Comparison of ENCODE assay signal across 12 cellular contexts in genomic region chr5:62341783-62342475, GRCh38. TPM values are rescaled to one million over a fixed set of nuclear protein-coding genes. Genes with fewer than 3 reads are reported as not detected.
DNase-seq lines count a peak whose midpoint lies in the region; ATAC-seq and TF ChIP-seq lines count a peak whose summit lies in the region.
"Had no signal": no experiment of that assay in that cellular context is flagged by ENCODE, and none has a peak within 500 bp of the region (broad histone marks: within the 10 kb centered on the region; RNA-seq: fewer than 3 reads in every experiment).

No MANE protein-coding gene starts in this region.

- peak; percentile 82 for ATAC-seq in activated CD8-positive, alpha-beta memory T cell treated with anti-CD3 and anti-CD28 coated beads, Interleukin-2, amount 10 ng/mL, durations not matched to agents 7 days and 5 days
- peak; percentile 73 for ATAC-seq in HG02763 (IDR thresholded peaks at IDR 0.05; ENCODE audit: unreplicated experiment)
- peak; percentile 69 for ATAC-seq in T-helper 17 cell
- ATAC-seq in stimulated activated naive B cell treated with anti-CD40 and anti-IgM and Interleukin-4, amounts not matched to agents 10 μg/mL and 1 μg/mL and 100 μg/mL, for 72 hours (replicated peaks), result peak; percentile 27
- ATAC-seq: HepG2 had no signal

- no peak for TF ChIP-seq CTCF in mammary epithelial cell (conservative IDR thresholded peaks at IDR 0.05 in 1 of 2, IDR thresholded peaks at IDR 0.05 in 1 of 2; ENCODE audit: extremely low read depth in 1 of 2, insufficient read depth in 1 of 2, low read depth in 1 of 2, low read length in 2 of 2)

- in situ Hi-C loops in mammary epithelial cell (cut with MboI; ENCODE audit: low sequenced_read_pairs in 2 of 2), result no loop called here

- peaks cover 11% of the 10 kb centered on the region for H3K4me1 ChIP-seq in mammary epithelial cell (ENCODE audit: insufficient read depth, low read length)

- H3K27me3 ChIP-seq in mammary epithelial cell (ENCODE audit: insufficient read depth, low read length), result no peaks in the 10 kb centered on the region

- peak overlapping the region; percentile 53 for H3K4me3 Mint-ChIP-seq in activated CD8-positive, alpha-beta memory T cell treated with anti-CD3 and anti-CD28 coated beads, Interleukin-2, amount 10 ng/mL, durations not matched to agents 7 days and 5 days
- H3K4me3 Mint-ChIP-seq in T-helper 17 cell, result peak overlapping the region; percentile 54
- no peak overlapping the region for H3K4me3 Mint-ChIP-seq in stimulated activated naive B cell treated with anti-CD40 and anti-IgM and Interleukin-4, amounts not matched to agents 10 μg/mL and 1 μg/mL and 100 μg/mL, for 72 hours
- H3K4me3 Mint-ChIP-seq: nephron had no signal

- no peaks in the 10 kb centered on the region for H3K9me3 Mint-ChIP-seq in activated CD8-positive, alpha-beta memory T cell treated with anti-CD3 and anti-CD28 coated beads, Interleukin-2, amount 10 ng/mL, durations not matched to agents 7 days and 5 days (ENCODE audit: low read depth)
- H3K9me3 Mint-ChIP-seq in stimulated activated naive B cell treated with anti-CD40 and anti-IgM and Interleukin-4, amounts not matched to agents 10 μg/mL and 1 μg/mL and 100 μg/mL, for 72 hours, result no peaks in the 10 kb centered on the region
- H3K9me3 Mint-ChIP-seq: nephron had no signal

- no peak overlapping the region for H3K27ac ChIP-seq in mammary epithelial cell (ENCODE audit: insufficient read depth, low read depth, low read length)
- H3K27ac ChIP-seq: VCaP had no signal

- no peaks in the 10 kb centered on the region for H3K27me3 Mint-ChIP-seq in activated CD8-positive, alpha-beta memory T cell treated with anti-CD3 and anti-CD28 coated beads, Interleukin-2, amount 10 ng/mL, durations not matched to agents 7 days and 5 days
- H3K27me3 Mint-ChIP-seq in T-helper 17 cell, result no peaks in the 10 kb centered on the region
- H3K27me3 Mint-ChIP-seq in stimulated activated naive B cell treated with anti-CD40 and anti-IgM and Interleukin-4, amounts not matched to agents 10 μg/mL and 1 μg/mL and 100 μg/mL, for 72 hours, result no peaks in the 10 kb centered on the region

- H3K4me3 ChIP-seq in mammary epithelial cell (replicated peaks in 1 of 3; ENCODE audit: insufficient read depth in 1 of 3, low read depth in 2 of 3, low read length in 3 of 3), result no peak overlapping the region

- 98% methylated on average over 4 of the region's 4 CpGs for WGBS in mammary epithelial cell (ENCODE audit: low coverage, missing lambda C conversion rate)

- no TSS peak for BruUV-seq in mammary epithelial cell (replicated peaks; lab: Mats Ljungman, UMichigan)

- H3K4me1 Mint-ChIP-seq in activated CD8-positive, alpha-beta memory T cell treated with anti-CD3 and anti-CD28 coated beads, Interleukin-2, amount 10 ng/mL, durations not matched to agents 7 days and 5 days, result peaks cover 59% of the 10 kb centered on the region
- H3K4me1 Mint-ChIP-seq in T-helper 17 cell, result peaks cover 41% of the 10 kb centered on the region
- peaks cover 33 to 39% of the 10 kb centered on the region in 2 donors for H3K4me1 Mint-ChIP-seq in stimulated activated naive B cell treated with anti-CD40 and anti-IgM and Interleukin-4, amounts not matched to agents 10 μg/mL and 1 μg/mL and 100 μg/mL, for 72 hours
- H3K4me1 Mint-ChIP-seq: nephron had no signal

- H3K4me2 ChIP-seq in mammary epithelial cell (ENCODE audit: insufficient read depth, low read depth, low read length), result no peak overlapping the region

- H4K20me1 ChIP-seq in mammary epithelial cell (ENCODE audit: insufficient read depth, low read length), result no peaks in the 10 kb centered on the region

- H3K9me3 ChIP-seq in T-helper 17 cell (ENCODE audit: control insufficient read depth, low read length, poor library complexity, severe bottlenecking) (no peaks in the 10 kb centered on the region), mammary epithelial cell (replicated peaks; ENCODE audit: insufficient read depth, low read length) (no peaks in the 10 kb centered on the region)

- peak overlapping the region; percentile 85 for H3K27ac Mint-ChIP-seq in activated CD8-positive, alpha-beta memory T cell treated with anti-CD3 and anti-CD28 coated beads, Interleukin-2, amount 10 ng/mL, durations not matched to agents 7 days and 5 days
- peak overlapping the region; percentile 27 for H3K27ac Mint-ChIP-seq in T-helper 17 cell
- H3K27ac Mint-ChIP-seq in stimulated activated naive B cell treated with anti-CD40 and anti-IgM and Interleukin-4, amounts not matched to agents 10 μg/mL and 1 μg/mL and 100 μg/mL, for 72 hours, result peak overlapping the region; percentile 83
- H3K27ac Mint-ChIP-seq: nephron had no signal

- dilution Hi-C loops in mammary epithelial cell (cut with HindIII; ENCODE audit: low sequenced_read_pairs), result no loop called here

- intact Hi-C loops in mammary epithelial cell (cut with micrococcal nuclease), result no loop called here

- peak; percentile 58 for DNase-seq in activated CD8-positive, alpha-beta memory T cell treated with anti-CD3 and anti-CD28 coated beads, Interleukin-2, amount 10 ng/mL, durations not matched to agents 7 days and 5 days
- no peak for DNase-seq in activated CD8-positive, alpha-beta memory T cell treated with anti-CD3 and anti-CD28 coated beads for 24 hours
- DNase-seq in T-helper 17 cell (no peak), mammary epithelial cell (no peak), NCI-H446 treated with DMSO at 0.1 percent for 48 hours (lab: John Stamatoyannopoulos, UW) (no peak)
- DNase-seq in stimulated activated naive B cell treated with anti-CD40 and anti-IgM and Interleukin-4, amounts not matched to agents 10 μg/mL and 1 μg/mL and 100 μg/mL, for 72 hours, result no peak
- no peak for DNase-seq in activated CD8-positive, alpha-beta memory T cell treated with anti-CD3 and anti-CD28 coated beads, Interleukin-2, amount 50 U/mL, for 48 hours
- DNase-seq: NCI-H526 treated with DMSO at 0.1 percent for 48 hours had no signal

- H2AFZ ChIP-seq in mammary epithelial cell (ENCODE audit: low read depth, low read length), result no peak overlapping the region

- peaks cover 75% of the 10 kb centered on the region for H3K79me2 ChIP-seq in mammary epithelial cell (ENCODE audit: insufficient read depth, low read length)

- no peak overlapping the region for H3K9ac ChIP-seq in mammary epithelial cell (ENCODE audit: insufficient read depth, low read length)

- H3K36me3 Mint-ChIP-seq in activated CD8-positive, alpha-beta memory T cell treated with anti-CD3 and anti-CD28 coated beads, Interleukin-2, amount 10 ng/mL, durations not matched to agents 7 days and 5 days, result peaks cover 29% of the 10 kb centered on the region
- no peaks in the 10 kb centered on the region for H3K36me3 Mint-ChIP-seq in T-helper 17 cell (ENCODE audit: low read depth)
- peaks cover 14 to 33% of the 10 kb centered on the region in 2 donors for H3K36me3 Mint-ChIP-seq in stimulated activated naive B cell treated with anti-CD40 and anti-IgM and Interleukin-4, amounts not matched to agents 10 μg/mL and 1 μg/mL and 100 μg/mL, for 72 hours

- CTCF ChIA-PET in activated CD8-positive, alpha-beta memory T cell treated with anti-CD3 and anti-CD28 coated beads, Interleukin-2, amount 10 ng/mL, durations not matched to agents 7 days and 5 days (lab: Charles Lee), result interaction anchor here (0.8 to 2.6 kb wide), 4 partner anchors 13 to 117 kb away, joined by 3 to 6 read pairs (median 3); no protein-coding TSS in a partner anchor
- CTCF ChIA-PET in mammary epithelial cell (lab: Charles Lee; ENCODE audit: low non-redundant PET), result no interaction called here

- H3K36me3 ChIP-seq in mammary epithelial cell (ENCODE audit: insufficient read depth, low read length), result peaks cover 4% of the 10 kb centered on the region

RNA-seq across cellular contexts. Expression of gene KIF2A, which starts 35.9 kb away (rescaled TPM):
- total RNA-seq in activated CD8-positive, alpha-beta memory T cell treated with anti-CD3 and anti-CD28 coated beads, Interleukin-2, amount 10 ng/mL, durations not matched to agents 7 days and 5 days, result 100 to 1,000 TPM; 194 to 225 TPM
- total RNA-seq in T-helper 17 cell (100 to 1,000 TPM in 1 of 2 donors, 10 to 100 TPM in 1; 93.5 to 158 TPM), mammary epithelial cell (10 to 100 TPM; 35.2 to 56.5 TPM)
- polyA plus RNA-seq in mammary epithelial cell, result 23.4 TPM
- polyA minus RNA-seq in mammary epithelial cell, result 49.3 TPM

Comparison
In these comparisons a context has a peak if more than half of its experiments do, and no peak if none do; other contexts are left out.
1. ATAC-seq: peak in every context shown above with its lines; median percentile 82 in activated CD8-positive, alpha-beta memory T cell treated with anti-CD3 and anti-CD28 coated beads, Interleukin-2, amount 10 ng/mL, durations not matched to agents 7 days and 5 days; 73 in HG02763; 69 in T-helper 17 cell; 27 in stimulated activated naive B cell treated with anti-CD40 and anti-IgM and Interleukin-4, amounts not matched to agents 10 μg/mL and 1 μg/mL and 100 μg/mL, for 72 hours.
2. H3K27ac Mint-ChIP-seq: peak in every context shown above with its lines; median percentile 85 in activated CD8-positive, alpha-beta memory T cell treated with anti-CD3 and anti-CD28 coated beads, Interleukin-2, amount 10 ng/mL, durations not matched to agents 7 days and 5 days; 83 in stimulated activated naive B cell treated with anti-CD40 and anti-IgM and Interleukin-4, amounts not matched to agents 10 μg/mL and 1 μg/mL and 100 μg/mL, for 72 hours; 27 in T-helper 17 cell.
3. H3K4me3 Mint-ChIP-seq: peak in activated CD8-positive, alpha-beta memory T cell treated with anti-CD3 and anti-CD28 coated beads, Interleukin-2, amount 10 ng/mL, durations not matched to agents 7 days and 5 days (single experiment) and T-helper 17 cell (single experiment); none in stimulated activated naive B cell treated with anti-CD40 and anti-IgM and Interleukin-4, amounts not matched to agents 10 μg/mL and 1 μg/mL and 100 μg/mL, for 72 hours (0 of 2).